ENCODE assay signal across 8 cellular contexts in genomic region chr3:25782938-25783660, GRCh38.
A peak's percentile ranks its signal among the peaks of the same experiment; 100 is the strongest.
DNase-seq lines count a peak whose midpoint lies in the region; ATAC-seq and TF ChIP-seq lines count a peak whose summit lies in the region.

Gene NGLY1, minus strand, starts transcription at chr3:25783443. Its CDS starts 53 bp downstream, at chr3:25783390.

- ATAC-seq in GM18519 (IDR thresholded peaks at IDR 0.05; ENCODE audit: low FRiP score, unreplicated experiment) (peak; percentile 55), HG03039 (IDR thresholded peaks at IDR 0.05; ENCODE audit: unreplicated experiment) (peak; percentile 70)

- DNase-seq in NCI-H2227 (lab: John Stamatoyannopoulos, UW; ENCODE audit: unreplicated experiment) (peak; percentile 86), caudate nucleus (lab: John Stamatoyannopoulos, UW) (peak in 60 of 61 donors; percentile 37 to 89 (median 76)), islet precursor cell (peak; percentile 91)
- peak; percentile 66 to 78 (median 74) for DNase-seq in activated CD4-positive, CD25-positive, alpha-beta regulatory T cell (lab: John Stamatoyannopoulos, UW)
- DNase-seq in stimulated activated CD4-positive, alpha-beta T cell treated with anti-CD3 and anti-CD28 coated beads, Interleukin-12 subunit alpha, Interleukin-12 subunit beta, amount 100 ng/mL, for 4 hours, result peak; percentile 80

- TF ChIP-seq CTCF in 22Rv1 (IDR thresholded peaks at IDR 0.05), result no peak

- H3K27ac ChIP-seq in 22Rv1, result peak within 1 kb of the TSS; percentile 74
- peak within 1 kb of the TSS; percentile 75 for H3K27ac ChIP-seq in caudate nucleus (ENCODE audit: low read depth, low read length)

Comparison
In these comparisons a context has a peak if more than half of its experiments do, and no peak if none do; other contexts are left out.
1. Peak in every context shown above with its lines: DNase-seq, ATAC-seq and H3K27ac ChIP-seq.